Comparison of ENCODE assay signal across 11 cellular contexts in genomic region chr17:29156781-29157180, GRCh38. TPM values are rescaled to one million over a fixed set of nuclear protein-coding genes. Genes with fewer than 3 reads are reported as not detected.
DNase-seq lines count a peak whose midpoint lies in the region; FAIRE-seq and TF ChIP-seq lines count a peak whose summit lies in the region.
"Had no signal": no experiment of that assay in that cellular context is flagged by ENCODE, and none has a peak within 500 bp of the region (broad histone marks: within the 10 kb centered on the region; RNA-seq: fewer than 3 reads in every experiment).

No MANE protein-coding gene starts in this region.

- H3K4me1 ChIP-seq in HUES48 (ENCODE audit: control insufficient read depth, insufficient read depth, low read length) (peaks cover 18% of the 10 kb centered on the region), right atrium auricular region (peaks cover 0 to 63% of the 10 kb centered on the region in 2 donors), small intestine (ENCODE audit: control insufficient read depth in 2 of 2, insufficient read depth in 1 of 2, low read depth in 1 of 2, low read length in 1 of 2) (peaks cover 35 to 43% of the 10 kb centered on the region in 2 donors)

- H3K4me3 Mint-ChIP-seq in activated T-helper 2 cell treated with anti-CD3 and anti-CD28 coated beads, Interferon-gamma antibody, Interleukin-2, Interleukin-4, amounts not matched to agents 10 μg/mL and 5 μg/mL and 100 μg/mL, durations not matched to agents 14 hours and 24 hours and 36 hours (ENCODE audit: low read depth), result no peak overlapping the region

- no peaks in the 10 kb centered on the region for H3K9me3 ChIP-seq in HUES48 (ENCODE audit: control insufficient read depth, insufficient read depth, low read length)
- H3K9me3 ChIP-seq in right atrium auricular region, result no peaks in the 10 kb centered on the region
- no peaks in the 10 kb centered on the region for H3K9me3 ChIP-seq in small intestine (ENCODE audit: control insufficient read depth, low read depth)

- H3K27ac Mint-ChIP-seq in activated T-helper 2 cell treated with anti-CD3 and anti-CD28 coated beads, Interferon-gamma antibody, Interleukin-2, Interleukin-4, amounts not matched to agents 10 μg/mL and 5 μg/mL and 100 μg/mL, durations not matched to agents 14 hours and 24 hours and 36 hours, result peak overlapping the region; percentile 94

- no peak for DNase-seq in activated T-helper 2 cell treated with anti-CD3 and anti-CD28 coated beads, Interferon-gamma antibody, Interleukin-2, Interleukin-4, amounts not matched to agents 10 μg/mL and 5 μg/mL and 100 μg/mL, durations not matched to agents 14 hours and 24 hours and 36 hours (ENCODE audit: low spot score)
- DNase-seq in right atrium auricular region (ENCODE audit: low spot score) (no peak), small intestine (no peak), NCI-H2171 (lab: John Stamatoyannopoulos, UW) (no peak), NCI-H524 treated with DMSO at 0.1 percent for 48 hours (lab: John Stamatoyannopoulos, UW) (no peak), NCI-H1417 treated with DMSO at 0.1 percent for 48 hours (lab: John Stamatoyannopoulos, UW) (no peak), erythroblast (lab: John Stamatoyannopoulos, UW) (no peak)
- DNase-seq: activated CD4-positive, alpha-beta T cell treated with anti-CD3 and anti-CD28 coated beads, Interleukin-2, amount 50 U/mL, for 4 hours; Calu3; NCI-H69 had no signal

- no peaks in the 10 kb centered on the region for H3K27me3 Mint-ChIP-seq in activated T-helper 2 cell treated with anti-CD3 and anti-CD28 coated beads, Interferon-gamma antibody, Interleukin-2, Interleukin-4, amounts not matched to agents 10 μg/mL and 5 μg/mL and 100 μg/mL, durations not matched to agents 14 hours and 24 hours and 36 hours (ENCODE audit: low read depth)

- H3K4me3 ChIP-seq in HUES48 (ENCODE audit: low read depth, low read length), result no peak overlapping the region
- H3K4me3 ChIP-seq in right atrium auricular region, result no peak overlapping the region
- no peak overlapping the region for H3K4me3 ChIP-seq in small intestine (ENCODE audit: low read depth in 1 of 2, low read length in 2 of 2)

- TF ChIP-seq CTCF in right atrium auricular region (IDR thresholded peaks at IDR 0.05), result no peak

- TF ChIP-seq POLR2A in erythroblast (IDR thresholded peaks at IDR 0.05; ENCODE audit: low read length), result no peak

- H3K4me1 Mint-ChIP-seq in activated T-helper 2 cell treated with anti-CD3 and anti-CD28 coated beads, Interferon-gamma antibody, Interleukin-2, Interleukin-4, amounts not matched to agents 10 μg/mL and 5 μg/mL and 100 μg/mL, durations not matched to agents 14 hours and 24 hours and 36 hours (ENCODE audit: low read depth), result peaks cover 40% of the 10 kb centered on the region

- 74 to 83% (median 82%) methylated on average over 6 of the region's 6 CpGs for WGBS in small intestine, 3 donors

- no peaks in the 10 kb centered on the region for H3K27me3 ChIP-seq in HUES48 (ENCODE audit: control insufficient read depth, insufficient read depth, low read length)
- no peaks in the 10 kb centered on the region for H3K27me3 ChIP-seq in right atrium auricular region
- H3K27me3 ChIP-seq in small intestine (ENCODE audit: control insufficient read depth in 2 of 2, insufficient read depth in 2 of 2, low read length in 2 of 2), result no peaks in the 10 kb centered on the region

- H3K27ac ChIP-seq in HUES48 (ENCODE audit: low read depth, low read length) (peak overlapping the region; percentile 77), right atrium auricular region (peak overlapping the region; percentile 68 to 79), small intestine (ENCODE audit: low read depth in 1 of 2, low read length in 1 of 2) (peak overlapping the region; percentile 91 to 94)

- intact Hi-C loops in activated T-helper 2 cell treated with anti-CD3 and anti-CD28 coated beads, Interferon-gamma antibody, Interleukin-2, Interleukin-4, amounts not matched to agents 10 μg/mL and 5 μg/mL and 100 μg/mL, durations not matched to agents 14 hours and 24 hours and 36 hours (cut with micrococcal nuclease), result no loop called here

- H3K9me3 Mint-ChIP-seq in activated T-helper 2 cell treated with anti-CD3 and anti-CD28 coated beads, Interferon-gamma antibody, Interleukin-2, Interleukin-4, amounts not matched to agents 10 μg/mL and 5 μg/mL and 100 μg/mL, durations not matched to agents 14 hours and 24 hours and 36 hours, result no peaks in the 10 kb centered on the region

- H3K9ac ChIP-seq in HUES48 (ENCODE audit: low read depth, low read length), result no peak overlapping the region

- no peaks in the 10 kb centered on the region for H3K36me3 ChIP-seq in HUES48 (ENCODE audit: control insufficient read depth, insufficient read depth, low read length)
- no peaks in the 10 kb centered on the region for H3K36me3 ChIP-seq in right atrium auricular region
- H3K36me3 ChIP-seq in small intestine (ENCODE audit: control insufficient read depth in 2 of 2, insufficient read depth in 2 of 2, low read length in 2 of 2), result no peaks in the 10 kb centered on the region

- no peaks in the 10 kb centered on the region for H3K36me3 Mint-ChIP-seq in activated T-helper 2 cell treated with anti-CD3 and anti-CD28 coated beads, Interferon-gamma antibody, Interleukin-2, Interleukin-4, amounts not matched to agents 10 μg/mL and 5 μg/mL and 100 μg/mL, durations not matched to agents 14 hours and 24 hours and 36 hours (ENCODE audit: low read depth)

- no peak for FAIRE-seq in small intestine (lab: Jason Lieb, UNC)

RNA-seq across cellular contexts. Expression of gene MYO18A, which starts 23.4 kb away (rescaled TPM):
- total RNA-seq in activated T-helper 2 cell treated with anti-CD3 and anti-CD28 coated beads, Interferon-gamma antibody, Interleukin-2, Interleukin-4, amounts not matched to agents 10 μg/mL and 5 μg/mL and 100 μg/mL, durations not matched to agents 14 hours and 24 hours and 36 hours, result 49.5 and 50.3 TPM in 2 replicates
- 100 to 1,000 TPM; 159 to 219 TPM for total RNA-seq in right atrium auricular region
- polyA plus RNA-seq in small intestine, result 10 to 100 TPM; 42.9 to 66.9 (median 61.9) TPM
